ENCODE assay signal across 12 cellular contexts in genomic region chr17:40023590-40024292, GRCh38. TPM values are rescaled to one million over a fixed set of nuclear protein-coding genes. Genes with fewer than 3 reads are reported as not detected.
A peak's percentile ranks its signal among the peaks of the same experiment; 100 is the strongest.
DNase-seq lines count a peak whose midpoint lies in the region; ATAC-seq and TF ChIP-seq lines count a peak whose summit lies in the region.
"Had no signal": no experiment of that assay in that cellular context is flagged by ENCODE, and none has a peak within 500 bp of the region (broad histone marks: within the 10 kb centered on the region; RNA-seq: fewer than 3 reads in every experiment).

No MANE protein-coding gene starts in this region.

- no peaks in the 10 kb centered on the region for H3K27me3 ChIP-seq in mucosa of rectum (ENCODE audit: control insufficient read depth in 2 of 2, insufficient read depth in 2 of 2, low read length in 2 of 2)
- H3K27me3 ChIP-seq: tibial nerve had no signal

- H3K4me3 ChIP-seq in mucosa of rectum (ENCODE audit: low read length in 2 of 2): no peak overlapping the region
- H3K4me3 ChIP-seq: tibial nerve had no signal

- peaks cover 39 to 54% of the 10 kb centered on the region in 2 donors for H3K36me3 ChIP-seq in mucosa of rectum (ENCODE audit: control insufficient read depth in 2 of 2, insufficient read depth in 2 of 2, low read length in 2 of 2)

- no peaks in the 10 kb centered on the region for H3K9me3 ChIP-seq in mucosa of rectum (ENCODE audit: control insufficient read depth in 2 of 2, low read length in 2 of 2)
- H3K9me3 ChIP-seq: tibial nerve had no signal

- H3K9ac ChIP-seq in mucosa of rectum (ENCODE audit: low read depth in 1 of 2, low read length in 2 of 2): peak overlapping the region; percentile 32 to 45

- DNase-seq in NCI-H1092 (lab: John Stamatoyannopoulos, UW) (peak; percentile 65), dermis microvascular lymphatic vessel endothelial cell (ENCODE audit: low read depth in 2 of 2) (peak; percentile 58 to 94), NCI-H1694 treated with DMSO at 0.1 percent for 48 hours (lab: John Stamatoyannopoulos, UW) (no peak), hippocampal formation (lab: John Stamatoyannopoulos, UW) (no peak)
- DNase-seq: activated CD4-positive, alpha-beta memory T cell treated with anti-CD3 and anti-CD28 coated beads for 36 hours; mesendoderm had no signal

- H3K4me1 ChIP-seq in mucosa of rectum (ENCODE audit: control insufficient read depth in 2 of 2, insufficient read depth in 2 of 2, low read length in 2 of 2): peaks cover 22 to 34% of the 10 kb centered on the region in 2 donors

- ATAC-seq in GM19395 (IDR thresholded peaks at IDR 0.05; ENCODE audit: unreplicated experiment): no peak
- ATAC-seq in GM21529 (IDR thresholded peaks at IDR 0.05; ENCODE audit: unreplicated experiment): no peak
- ATAC-seq: sciatic nerve had no signal

- no peak for TF ChIP-seq CTCF in C4-2B (conservative IDR thresholded peaks at IDR 0.05)

- H3K27ac ChIP-seq in C4-2B (peak overlapping the region; percentile 21), mucosa of rectum (ENCODE audit: low read depth in 2 of 2, low read length in 2 of 2) (peak overlapping the region; percentile 67 to 79)
- H3K27ac ChIP-seq: tibial nerve had no signal

RNA-seq across cellular contexts. Expression of gene CSF3, which starts 8.5 kb away (rescaled TPM):
- total RNA-seq in dermis microvascular lymphatic vessel endothelial cell: 0.13 and 0.90 TPM in 2 replicates
- total RNA-seq: activated CD4-positive, alpha-beta memory T cell treated with anti-CD3 and anti-CD28 coated beads for 36 hours had no signal

RNA-seq across cellular contexts. Expression of gene MED24, which starts 30.5 kb away (rescaled TPM):
- 32.5 and 49.8 TPM in 2 replicates for total RNA-seq in dermis microvascular lymphatic vessel endothelial cell

RNA-seq across cellular contexts. Expression of gene THRA, which starts 39.0 kb away (rescaled TPM):
- total RNA-seq in dermis microvascular lymphatic vessel endothelial cell: 11.9 and 19.7 TPM in 2 replicates

RNA-seq across cellular contexts. Expression of gene PSMD3, which starts 43.1 kb away (rescaled TPM):
- 95.8 and 100 TPM in 2 replicates for total RNA-seq in dermis microvascular lymphatic vessel endothelial cell

Comparison
In these comparisons a context has a peak if more than half of its experiments do, and no peak if none do; other contexts are left out.
1. DNase-seq: peak in NCI-H1092 (single experiment) and dermis microvascular lymphatic vessel endothelial cell (2 of 2); none in NCI-H1694 treated with DMSO at 0.1 percent for 48 hours (single experiment) and hippocampal formation (0 of 2).